In genomic region chr16:5117300-5118087, GRCh38 we compare ENCODE assay signal across 8 cellular contexts. TPM values are rescaled to one million over a fixed set of nuclear protein-coding genes. Genes with fewer than 3 reads are reported as not detected.
DNase-seq lines count a peak whose midpoint lies in the region; ATAC-seq and TF ChIP-seq lines count a peak whose summit lies in the region.
"Not testable (repeated sequence)": the region's sequence is repeated elsewhere in the genome, so short reads cannot be mapped to it uniquely, and the experiment has no call there.

No MANE protein-coding gene starts in this region.

- not testable (repeated sequence) for H3K27me3 ChIP-seq in A673 (replicated peaks; ENCODE audit: insufficient read depth, low read depth, low read length, poor library complexity)

- peak overlapping the region in 1 of 5 donors; percentile 14 for H3K4me3 Mint-ChIP-seq in immature natural killer cell

- DNase-seq in A673 (ENCODE audit: low spot score) (peak; percentile 77), NCI-H187 (lab: John Stamatoyannopoulos, UW) (peak; percentile 73 to 81), RPMI8226 (peak; percentile 89), cardiac fibroblast (ENCODE audit: low read depth in 2 of 2) (peak; percentile 5 to 56), immature natural killer cell (peak in 2 of 3 donors; percentile 15 to 20)
- peak; percentile 61 for DNase-seq in activated CD8-positive, alpha-beta memory T cell treated with anti-CD3 and anti-CD28 coated beads, Interleukin-2, amount 50 U/mL, for 48 hours
- peak; percentile 28 to 38 for DNase-seq in stimulated activated CD4-positive, alpha-beta T cell treated with anti-CD3 and anti-CD28 coated beads, Interleukin-2, amount 100 ng/mL, for 24 hours

- H3K27me3 Mint-ChIP-seq in immature natural killer cell (ENCODE audit: low read depth in 3 of 3): peaks cover 11 to 23% (median 14%) of the 10 kb centered on the region in 3 donors

- H3K27ac ChIP-seq in A673 (ENCODE audit: low read depth, low read length, poor library complexity, severe bottlenecking): not testable (repeated sequence)

- peak; percentile 54 for ATAC-seq in GM19463 (IDR thresholded peaks at IDR 0.05; ENCODE audit: unreplicated experiment)

- not testable (repeated sequence) for H3K36me3 ChIP-seq in A673 (ENCODE audit: insufficient read depth, low read length, poor library complexity, severe bottlenecking)

- H3K4me3 ChIP-seq in A673 (ENCODE audit: low read depth, low read length, poor library complexity, severe bottlenecking); cardiac fibroblast (replicated peaks in 1 of 2; ENCODE audit: low read depth in 2 of 2, low read length in 2 of 2): not testable (repeated sequence)

- not testable (repeated sequence) for H3K36me3 Mint-ChIP-seq in immature natural killer cell

- not testable (repeated sequence) for H3K9me3 Mint-ChIP-seq in immature natural killer cell

- CTCF ChIA-PET in A673 (lab: Charles Lee): not testable (repeated sequence)

- H3K4me1 Mint-ChIP-seq in immature natural killer cell: not testable (repeated sequence)

- POLR2A ChIA-PET in A673 (lab: Charles Lee; ENCODE audit: low non-redundant PET): not testable (repeated sequence)

- not testable (repeated sequence) for H3K4me1 ChIP-seq in A673 (ENCODE audit: insufficient read depth, low read length, poor library complexity, severe bottlenecking)

- peak overlapping the region in 1 of 6 donors; percentile 57 for H3K27ac Mint-ChIP-seq in immature natural killer cell

- not testable (repeated sequence) for BruUV-seq in A673 (replicated peaks; lab: Mats Ljungman, UMichigan)

- not testable (repeated sequence) for TF ChIP-seq CTCF in A673 (conservative IDR thresholded peaks at IDR 0.05; ENCODE audit: low read depth, low read length); cardiac fibroblast (IDR thresholded peaks at IDR 0.05; ENCODE audit: low read depth, low read length)

- intact Hi-C loops in A673 (cut with micrococcal nuclease; ENCODE audit: unreplicated experiment): not testable (repeated sequence)

- H3K9me3 ChIP-seq in A673 (ENCODE audit: low read depth, low read length, poor library complexity, severe bottlenecking): not testable (repeated sequence)

RNA-seq across cellular contexts. Expression of gene EEF2KMT, which starts 19.9 kb away (rescaled TPM):
- total RNA-seq in A673 (2021): 21.4 and 21.8 TPM in 2 replicates
- 10 to 100 TPM in 2 of 3 donors, 1 to 10 TPM in 1; 3.6 to 17.3 (median 11.8) TPM for polyA plus RNA-seq in immature natural killer cell

RNA-seq across cellular contexts. Expression of gene ALG1, which starts 45.9 kb away (rescaled TPM):
- total RNA-seq in A673 (2021): 29.5 and 29.8 TPM in 2 replicates
- 10 to 100 TPM; 29.2 to 47.5 (median 32.8) TPM for polyA plus RNA-seq in immature natural killer cell

RNA-seq across cellular contexts. Expression of gene C16orf89, which starts 51.7 kb away (rescaled TPM):
- not detected in 2 replicates for total RNA-seq in A673 (2021)
- not detected for polyA plus RNA-seq in immature natural killer cell

Comparison
In these comparisons a context has a peak if more than half of its experiments do, and no peak if none do; other contexts are left out.
1. DNase-seq: peak in every context shown above with its lines; median percentile 89 in RPMI8226; 77 in A673; 77 in NCI-H187; 61 in activated CD8-positive, alpha-beta memory T cell treated with anti-CD3 and anti-CD28 coated beads, Interleukin-2, amount 50 U/mL, for 48 hours; 33 in stimulated activated CD4-positive, alpha-beta T cell treated with anti-CD3 and anti-CD28 coated beads, Interleukin-2, amount 100 ng/mL, for 24 hours; 30 in cardiac fibroblast; 18 in immature natural killer cell.